Comparison of ENCODE assay signal across 2 cellular contexts in genomic region chr1:44651069-44651468, GRCh38.
TF ChIP-seq lines count a peak whose summit lies in the region.

No MANE protein-coding gene starts in this region.

TF ChIP-seq in GM12878, 131 proteins besides CTCF, POLR2A, EP300 and RAD21:
- TF ChIP-seq ZBTB33 (IDR thresholded peaks at IDR 0.05) (no peak), POLR2AphosphoS5 (IDR thresholded peaks at IDR 0.05; ENCODE audit: low read length) (no peak), PAX8 (IDR thresholded peaks at IDR 0.05) (no peak), MYB (IDR thresholded peaks at IDR 0.05; ENCODE audit: borderline replicate concordance, low read depth, low read length) (no peak), FOXK2 (IDR thresholded peaks at IDR 0.05) (no peak), FOXM1 (IDR thresholded peaks at IDR 0.05; ENCODE audit: low read depth, low read length) (no peak), CHD2 (IDR thresholded peaks at IDR 0.05; ENCODE audit: borderline replicate concordance, low read depth, low read length) (no peak), NR2C2 (IDR thresholded peaks at IDR 0.05; ENCODE audit: borderline replicate concordance, control insufficient read depth, insufficient read length, low read depth) (no peak)

TF ChIP-seq in HepG2, 621 proteins besides CTCF, POLR2A, EP300 and RAD21:
- TF ChIP-seq RBM22 (optimal IDR thresholded peaks at IDR 0.05; ENCODE audit: low read length) (peak; percentile 23), CHCHD3 (CRISPR knock-in tag; IDR thresholded peaks at IDR 0.05) (no peak), ZNF609 (CRISPR knock-in tag; IDR thresholded peaks at IDR 0.05; ENCODE audit: borderline replicate concordance) (no peak)
